Comparison of ENCODE assay signal across 10 cellular contexts in the genomic region with DNA sequence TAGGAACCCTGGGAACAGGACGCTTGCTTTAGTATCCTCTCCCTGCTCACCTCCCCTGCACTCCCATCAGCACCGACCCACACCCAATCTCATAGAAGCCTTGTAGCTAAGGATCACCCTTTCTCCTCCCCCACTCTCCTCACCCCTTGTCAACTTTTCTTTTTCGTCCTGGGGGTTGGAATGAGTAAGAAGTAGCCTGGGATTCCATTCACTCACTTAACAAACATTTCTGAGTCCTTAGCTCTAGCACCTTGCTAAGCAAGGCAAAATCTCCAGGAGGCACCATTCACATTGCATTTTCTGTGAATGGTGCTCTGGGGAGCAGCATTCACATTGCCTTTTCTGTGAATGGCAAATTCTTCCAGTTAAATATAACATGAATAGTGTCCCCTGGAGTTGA. TPM values are rescaled to one million over a fixed set of nuclear protein-coding genes. Genes with fewer than 3 reads are reported as not detected.
A peak's percentile ranks its signal among the peaks of the same experiment; 100 is the strongest.
DNase-seq lines count a peak whose midpoint lies in the region; ATAC-seq and TF ChIP-seq lines count a peak whose summit lies in the region.
"Had no signal": no experiment of that assay in that cellular context is flagged by ENCODE, and none has a peak within 500 bp of the region (broad histone marks: within the 10 kb centered on the region; RNA-seq: fewer than 3 reads in every experiment).

No MANE protein-coding gene starts in this region.

- H4K20me1 ChIP-seq in MM.1S (ENCODE audit: insufficient read depth, low read length): no peaks in the 10 kb centered on the region

- in situ Hi-C loops in GM13976 (cut with MboI; ENCODE audit: low sequenced_read_pairs, unreplicated experiment): no loop called here

- H3K27ac Mint-ChIP-seq in CD8-positive, alpha-beta T cell: peak overlapping the region; percentile 41
- H3K27ac Mint-ChIP-seq in natural killer cell: peak overlapping the region; percentile 96 to 98

- H3K9me3 Mint-ChIP-seq in CD8-positive, alpha-beta T cell: no peaks in the 10 kb centered on the region
- H3K9me3 Mint-ChIP-seq in natural killer cell: no peaks in the 10 kb centered on the region

- H3K79me2 ChIP-seq in MM.1S (ENCODE audit: low read length): no peaks in the 10 kb centered on the region

- CTCF ChIA-PET in CD8-positive, alpha-beta T cell (lab: Charles Lee): interaction anchor here (2.0 kb wide), 1 partner anchor 42 kb away, joined by 10 read pairs; the partner anchor contains the start of gene MIEN1

- peak overlapping the region; percentile 91 for H2AFZ ChIP-seq in MM.1S (ENCODE audit: low read length)

- 2% methylated on average over 2 to 3 of the region's 3 CpGs for WGBS in ectodermal cell, 2 experiments

- peaks cover 17% of the 10 kb centered on the region for H3K4me1 ChIP-seq in CD8-positive, alpha-beta T cell (ENCODE audit: insufficient read depth, low read length)
- peaks cover 11% of the 10 kb centered on the region; the same call in 1 of the 2 replicates for H3K4me1 ChIP-seq in MM.1S (ENCODE audit: low read length)
- H3K4me1 ChIP-seq in ectodermal cell (ENCODE audit: control insufficient read depth, insufficient read depth, low read length): peaks cover 10% of the 10 kb centered on the region

- no peaks in the 10 kb centered on the region for H3K27me3 ChIP-seq in CD8-positive, alpha-beta T cell (ENCODE audit: insufficient read depth, low read length)
- H3K27me3 ChIP-seq in MM.1S (replicated peaks; ENCODE audit: insufficient read depth, low read length): no peaks in the 10 kb centered on the region
- no peaks in the 10 kb centered on the region for H3K27me3 ChIP-seq in ectodermal cell (ENCODE audit: control insufficient read depth, insufficient read depth, low read length, poor library complexity, severe bottlenecking)
- H3K27me3 ChIP-seq: ovary, testis had no signal

- no peak overlapping the region for H3K27ac ChIP-seq in CD8-positive, alpha-beta T cell (ENCODE audit: low read depth, low read length)
- H3K27ac ChIP-seq in MM.1S (ENCODE audit: low read length): no peak overlapping the region
- no peak overlapping the region for H3K27ac ChIP-seq in ectodermal cell (ENCODE audit: insufficient read depth, low read depth, low read length, poor library complexity, severe bottlenecking)

- POLR2A ChIA-PET in CD8-positive, alpha-beta T cell (lab: Charles Lee): interaction anchor here (0.8 to 2.7 kb wide), 6 partner anchors 9 to 65 kb away, joined by 3 to 13 read pairs (median 9); partner anchors contain the start of genes ERBB2 and MIEN1

- TF ChIP-seq CTCF in CD8-positive, alpha-beta T cell (IDR thresholded peaks at IDR 0.05): no peak
- TF ChIP-seq CTCF in MM.1S (IDR thresholded peaks at IDR 0.05; ENCODE audit: low read length) (no peak), natural killer cell (IDR thresholded peaks at IDR 0.05) (no peak), GM13976 (IDR thresholded peaks at IDR 0.05; ENCODE audit: borderline replicate concordance, control extremely low read depth, extremely low read depth, insufficient read depth, missing control alignments) (no peak)

- H3K4me2 ChIP-seq in MM.1S (ENCODE audit: low read depth, low read length): peak overlapping the region; percentile 82

- H3K4me3 ChIP-seq in CD8-positive, alpha-beta T cell (ENCODE audit: low read depth, low read length): no peak overlapping the region
- H3K4me3 ChIP-seq in MM.1S (ENCODE audit: low read length) (peak overlapping the region; percentile 96), ectodermal cell (ENCODE audit: insufficient read depth, low read depth, low read length) (peak overlapping the region; percentile 57)

- H3K36me3 ChIP-seq in CD8-positive, alpha-beta T cell (ENCODE audit: insufficient read depth, low read length): no peaks in the 10 kb centered on the region
- H3K36me3 ChIP-seq in MM.1S (replicated peaks; ENCODE audit: insufficient read depth, low read length): no peaks in the 10 kb centered on the region
- no peaks in the 10 kb centered on the region for H3K36me3 ChIP-seq in ectodermal cell (ENCODE audit: control insufficient read depth, insufficient read depth, low read length)
- H3K36me3 ChIP-seq: ovary had no signal

- intact Hi-C loops in CD8-positive, alpha-beta T cell (cut with DNase I, micrococcal nuclease): loop anchor here (1.0 to 5.0 kb wide), 6 partner anchors 41 to 291 kb away; partner anchors contain the start of genes MIEN1 (in 2 of the 2), STARD3 (in 2 of the 2) and PSMD3 (in 1 of the 2)
- intact Hi-C loops in natural killer cell (cut with micrococcal nuclease): no loop called here

- H3K4me3 Mint-ChIP-seq in CD8-positive, alpha-beta T cell: peak overlapping the region; percentile 97
- peak overlapping the region; percentile 93 for H3K4me3 Mint-ChIP-seq in natural killer cell

- H3K27me3 Mint-ChIP-seq in CD8-positive, alpha-beta T cell (ENCODE audit: low read depth): no peaks in the 10 kb centered on the region
- H3K27me3 Mint-ChIP-seq in natural killer cell (ENCODE audit: low read depth in 2 of 2): no peaks in the 10 kb centered on the region

- H3K36me3 Mint-ChIP-seq in CD8-positive, alpha-beta T cell: peaks cover 29% of the 10 kb centered on the region
- no peaks in the 10 kb centered on the region for H3K36me3 Mint-ChIP-seq in natural killer cell

- DNase-seq in CD8-positive, alpha-beta T cell: no peak
- DNase-seq in MM.1S (no peak), natural killer cell (no peak), glomerular visceral epithelial cell (ENCODE audit: extremely low spot score) (no peak), GM13976 (ENCODE audit: low spot score) (no peak), NCI-H146 (lab: John Stamatoyannopoulos, UW) (no peak)
- DNase-seq: ovary, testis had no signal

- no peaks in the 10 kb centered on the region for H3K9me3 ChIP-seq in CD8-positive, alpha-beta T cell (ENCODE audit: low read length)
- H3K9me3 ChIP-seq in MM.1S (replicated peaks; ENCODE audit: insufficient read depth, low read length): no peaks in the 10 kb centered on the region
- H3K9me3 ChIP-seq in ectodermal cell (ENCODE audit: control insufficient read depth, low read length): no peaks in the 10 kb centered on the region
- H3K9me3 ChIP-seq: ovary, testis had no signal

- H3K9me2 ChIP-seq in MM.1S (replicated peaks; ENCODE audit: insufficient read depth, low read length): no peaks in the 10 kb centered on the region

- H3K4me1 Mint-ChIP-seq in CD8-positive, alpha-beta T cell (ENCODE audit: low read depth): peaks cover 27% of the 10 kb centered on the region
- peaks cover 31% of the 10 kb centered on the region in 2 donors for H3K4me1 Mint-ChIP-seq in natural killer cell

- H3F3A ChIP-seq in MM.1S (ENCODE audit: insufficient read depth, low read length): peaks cover 19% of the 10 kb centered on the region

- ATAC-seq in CD8-positive, alpha-beta T cell: no peak
- ATAC-seq in natural killer cell (no peak), GM19035 (IDR thresholded peaks at IDR 0.05; ENCODE audit: unreplicated experiment) (no peak)

- no peak overlapping the region for H3K9ac ChIP-seq in MM.1S (ENCODE audit: low read length)

RNA-seq across cellular contexts. Expression of gene PGAP3, which starts 1.1 kb away (rescaled TPM):
- 10 to 100 TPM; 20.9 to 22.6 TPM for total RNA-seq in CD8-positive, alpha-beta T cell
- 20.3 TPM for polyA plus RNA-seq in ectodermal cell (2013, experiment 1 of 4)
- 17.9 TPM for polyA plus RNA-seq in ectodermal cell (2013, experiment 2 of 4)
- 13.2 TPM for polyA plus RNA-seq in ectodermal cell (2013, experiment 3 of 4)
- polyA plus RNA-seq in ectodermal cell (2013, experiment 4 of 4): 16.9 TPM
- 10 to 100 TPM; 45.8 to 57.8 (median 52.4) TPM for total RNA-seq in natural killer cell

RNA-seq across cellular contexts. Expression of gene ERBB2, which starts 10.9 kb away (rescaled TPM):
- 1 to 10 TPM; 2.6 to 2.9 TPM for total RNA-seq in CD8-positive, alpha-beta T cell
- 92.9 TPM for polyA plus RNA-seq in ectodermal cell (2013, experiment 1 of 4)
- polyA plus RNA-seq in ectodermal cell (2013, experiment 2 of 4): 108 TPM
- polyA plus RNA-seq in ectodermal cell (2013, experiment 3 of 4): 76.4 TPM
- 82.8 TPM for polyA plus RNA-seq in ectodermal cell (2013, experiment 4 of 4)
- total RNA-seq in natural killer cell: 100 to 1,000 TPM in 1 of 3 donors, 10 to 100 TPM in 2; 77.6 to 115 (median 82.1) TPM

RNA-seq across cellular contexts. Expression of gene PNMT, which starts 20.7 kb away (rescaled TPM):
- under 1 TPM in 1 of 2 experiments, not detected in 1; 0.43 TPM for total RNA-seq in CD8-positive, alpha-beta T cell
- polyA plus RNA-seq in ectodermal cell (2013, experiment 1 of 4): not detected
- 0.68 TPM for polyA plus RNA-seq in ectodermal cell (2013, experiment 2 of 4)
- 0.75 TPM for polyA plus RNA-seq in ectodermal cell (2013, experiment 3 of 4)
- 0.81 TPM for polyA plus RNA-seq in ectodermal cell (2013, experiment 4 of 4)
- total RNA-seq in natural killer cell: 1 to 10 TPM; 1.2 to 2.5 (median 2.2) TPM

RNA-seq across cellular contexts. Expression of gene TCAP, which starts 23.8 kb away (rescaled TPM):
- total RNA-seq in CD8-positive, alpha-beta T cell: 1 to 10 TPM; 4.2 to 5.2 TPM
- 2.3 TPM for polyA plus RNA-seq in ectodermal cell (2013, experiment 1 of 4)
- polyA plus RNA-seq in ectodermal cell (2013, experiment 2 of 4): 2.0 TPM
- 1.7 TPM for polyA plus RNA-seq in ectodermal cell (2013, experiment 3 of 4)
- 2.6 TPM for polyA plus RNA-seq in ectodermal cell (2013, experiment 4 of 4)
- total RNA-seq in natural killer cell: 1 to 10 TPM; 1.3 to 3.8 (median 2.4) TPM

RNA-seq across cellular contexts. Expression of gene MIEN1, which starts 41.4 kb away (rescaled TPM):
- 10 to 100 TPM; 29.5 to 30.1 TPM for total RNA-seq in CD8-positive, alpha-beta T cell
- polyA plus RNA-seq in ectodermal cell (2013, experiment 1 of 4): 45.5 TPM
- polyA plus RNA-seq in ectodermal cell (2013, experiment 2 of 4): 45.0 TPM
- polyA plus RNA-seq in ectodermal cell (2013, experiment 3 of 4): 45.8 TPM
- 50.9 TPM for polyA plus RNA-seq in ectodermal cell (2013, experiment 4 of 4)
- total RNA-seq in natural killer cell: 10 to 100 TPM; 48.8 to 55.2 (median 51.6) TPM

Comparison
In these comparisons a context has a peak if more than half of its experiments do, and no peak if none do; other contexts are left out.
1. RNA of gene ERBB2, which starts 10.9 kb away (total RNA-seq): 77.6 to 115 TPM in natural killer cell; 2.6 to 2.9 TPM in CD8-positive, alpha-beta T cell; every median in the first group is over 10 times any median in the second.